ENCODE assay signal across 8 cellular contexts in genomic region chr16:3182608-3183444, GRCh38. TPM values are rescaled to one million over a fixed set of nuclear protein-coding genes. Genes with fewer than 3 reads are reported as not detected.
DNase-seq lines count a peak whose midpoint lies in the region; ATAC-seq and TF ChIP-seq lines count a peak whose summit lies in the region.

No MANE protein-coding gene starts in this region.

- in situ Hi-C loops in gastrocnemius medialis (cut with MboI; ENCODE audit: low sequenced_read_pairs in 4 of 4): no loop called here

- peaks cover 17% of the 10 kb centered on the region for H3K9me3 Mint-ChIP-seq in activated T-helper 1 cell treated with anti-CD3 and anti-CD28 coated beads, Interleukin-12 subunit alpha, Interleukin-12 subunit beta, Interleukin-2, Interleukin-4 antibody, amounts not matched to agents 30 ng/mL and 10 ng/mL and 1 ng/mL, durations not matched to agents 14 hours and 24 hours and 36 hours
- peaks cover 22% of the 10 kb centered on the region for H3K9me3 Mint-ChIP-seq in glutamatergic neuron (ENCODE audit: unreplicated experiment)

- H3K27me3 Mint-ChIP-seq in activated T-helper 1 cell treated with anti-CD3 and anti-CD28 coated beads, Interleukin-12 subunit alpha, Interleukin-12 subunit beta, Interleukin-2, Interleukin-4 antibody, amounts not matched to agents 30 ng/mL and 10 ng/mL and 1 ng/mL, durations not matched to agents 14 hours and 24 hours and 36 hours (ENCODE audit: insufficient read depth): peaks cover 68% of the 10 kb centered on the region
- H3K27me3 Mint-ChIP-seq in glutamatergic neuron (ENCODE audit: unreplicated experiment): peaks cover 41% of the 10 kb centered on the region

- H3K36me3 ChIP-seq in gastrocnemius medialis: no peaks in the 10 kb centered on the region
- H3K36me3 ChIP-seq in OCI-LY7 (ENCODE audit: insufficient read depth, low read length): no peaks in the 10 kb centered on the region

- peak overlapping the region in 3 of 4 donors; percentile 9 to 15 (median 13) for H3K4me3 ChIP-seq in gastrocnemius medialis
- no peak overlapping the region for H3K4me3 ChIP-seq in OCI-LY7 (ENCODE audit: low read depth, low read length, poor library complexity, severe bottlenecking)

- peaks cover 28% of the 10 kb centered on the region for H3K4me1 Mint-ChIP-seq in activated T-helper 1 cell treated with anti-CD3 and anti-CD28 coated beads, Interleukin-12 subunit alpha, Interleukin-12 subunit beta, Interleukin-2, Interleukin-4 antibody, amounts not matched to agents 30 ng/mL and 10 ng/mL and 1 ng/mL, durations not matched to agents 14 hours and 24 hours and 36 hours (ENCODE audit: low read depth)
- peaks cover 7% of the 10 kb centered on the region for H3K4me1 Mint-ChIP-seq in glutamatergic neuron (ENCODE audit: low read depth, unreplicated experiment)

- peaks cover 83 to 99% (median 89%) of the 10 kb centered on the region in 3 donors for H3K27me3 ChIP-seq in gastrocnemius medialis

- no peak overlapping the region for H3K27ac ChIP-seq in gastrocnemius medialis
- no peak overlapping the region for H3K27ac ChIP-seq in OCI-LY7 (ENCODE audit: low read depth, low read length, poor library complexity, severe bottlenecking)

- H4K20me1 ChIP-seq in OCI-LY7 (ENCODE audit: insufficient read depth, low read length): no peaks in the 10 kb centered on the region

- intact Hi-C loops in activated T-helper 1 cell treated with anti-CD3 and anti-CD28 coated beads, Interleukin-12 subunit alpha, Interleukin-12 subunit beta, Interleukin-2, Interleukin-4 antibody, amounts not matched to agents 30 ng/mL and 10 ng/mL and 1 ng/mL, durations not matched to agents 14 hours and 24 hours and 36 hours (cut with micrococcal nuclease): loop anchor here (1.0 to 10.0 kb wide), 4 partner anchors 9 to 222 kb away; partner anchors contain the start of genes ZNF174 and ZSCAN32
- intact Hi-C loops in gastrocnemius medialis (cut with DNase I; ENCODE audit: low total_unique reads) (loop anchor here (10.0 kb wide), 1 partner anchor 322 kb away; the partner anchor contains the start of gene CLUAP1), OCI-LY7 (cut with micrococcal nuclease; ENCODE audit: unreplicated experiment) (no loop called here)

- no peaks in the 10 kb centered on the region for H3K9me3 ChIP-seq in gastrocnemius medialis
- H3K9me3 ChIP-seq in OCI-LY7 (ENCODE audit: low read length): no peaks in the 10 kb centered on the region

- H3K4me2 ChIP-seq in OCI-LY7 (ENCODE audit: low read length): no peak overlapping the region

- DNase-seq in EH (ENCODE audit: low read depth) (peak; percentile 74), M059J (ENCODE audit: low read depth) (peak; percentile 79), glutamatergic neuron (peak; percentile 71), gastrocnemius medialis (no peak), OCI-LY7 (ENCODE audit: low spot score) (no peak), GDM1 (lab: John Stamatoyannopoulos, UW) (no peak)
- DNase-seq in activated T-helper 1 cell treated with anti-CD3 and anti-CD28 coated beads, Interleukin-12 subunit alpha, Interleukin-12 subunit beta, Interleukin-2, Interleukin-4 antibody, amounts not matched to agents 30 ng/mL and 10 ng/mL and 1 ng/mL, durations not matched to agents 14 hours and 24 hours and 36 hours (ENCODE audit: low spot score): no peak

- no peak for TF ChIP-seq POLR2A in gastrocnemius medialis (IDR thresholded peaks at IDR 0.05)

- no peak for ATAC-seq in gastrocnemius medialis
- no peak for ATAC-seq in GM21737 (IDR thresholded peaks at IDR 0.05; ENCODE audit: unreplicated experiment)

- BruUV-seq in OCI-LY7 (replicated peaks; lab: Mats Ljungman, UMichigan): no TSS peak

- peak overlapping the region; percentile 94 for H3K27ac Mint-ChIP-seq in activated T-helper 1 cell treated with anti-CD3 and anti-CD28 coated beads, Interleukin-12 subunit alpha, Interleukin-12 subunit beta, Interleukin-2, Interleukin-4 antibody, amounts not matched to agents 30 ng/mL and 10 ng/mL and 1 ng/mL, durations not matched to agents 14 hours and 24 hours and 36 hours
- H3K27ac Mint-ChIP-seq in glutamatergic neuron (ENCODE audit: unreplicated experiment): peak overlapping the region; percentile 67

- peak overlapping the region; percentile 83 for H3K4me3 Mint-ChIP-seq in activated T-helper 1 cell treated with anti-CD3 and anti-CD28 coated beads, Interleukin-12 subunit alpha, Interleukin-12 subunit beta, Interleukin-2, Interleukin-4 antibody, amounts not matched to agents 30 ng/mL and 10 ng/mL and 1 ng/mL, durations not matched to agents 14 hours and 24 hours and 36 hours
- peak overlapping the region; percentile 78 for H3K4me3 Mint-ChIP-seq in glutamatergic neuron (ENCODE audit: unreplicated experiment)

- H3K4me1 ChIP-seq in gastrocnemius medialis: peaks cover 0 to 3% of the 10 kb centered on the region in 2 donors
- H3K4me1 ChIP-seq in OCI-LY7 (ENCODE audit: insufficient read depth, low read length, poor library complexity, severe bottlenecking): no peaks in the 10 kb centered on the region

- no peak overlapping the region for H2AFZ ChIP-seq in OCI-LY7 (ENCODE audit: low read length)

- TF ChIP-seq CTCF in glutamatergic neuron (IDR thresholded peaks at IDR 0.05; ENCODE audit: partially characterized antibody, unreplicated experiment) (no peak), gastrocnemius medialis (IDR thresholded peaks at IDR 0.05 in 4 of 5, conservative IDR thresholded peaks at IDR 0.05 in 1 of 5) (peak in 2 of 5 experiments; percentile 11 to 37), OCI-LY7 (conservative IDR thresholded peaks at IDR 0.05; ENCODE audit: low read length) (no peak)

- no peaks in the 10 kb centered on the region for H3K79me2 ChIP-seq in OCI-LY7 (ENCODE audit: insufficient read depth, low read depth, low read length)

- no peaks in the 10 kb centered on the region for H3K9me2 ChIP-seq in OCI-LY7 (ENCODE audit: insufficient read depth, low read length)

- CTCF ChIA-PET in OCI-LY7 (lab: Charles Lee; ENCODE audit: unreplicated experiment): no interaction called here

- POLR2A ChIA-PET in OCI-LY7 (lab: Charles Lee): no interaction called here

- peaks cover 10% of the 10 kb centered on the region for H3K36me3 Mint-ChIP-seq in activated T-helper 1 cell treated with anti-CD3 and anti-CD28 coated beads, Interleukin-12 subunit alpha, Interleukin-12 subunit beta, Interleukin-2, Interleukin-4 antibody, amounts not matched to agents 30 ng/mL and 10 ng/mL and 1 ng/mL, durations not matched to agents 14 hours and 24 hours and 36 hours (ENCODE audit: low read depth)
- H3K36me3 Mint-ChIP-seq in glutamatergic neuron (ENCODE audit: unreplicated experiment): peaks cover 3% of the 10 kb centered on the region

RNA-seq across cellular contexts. Expression of gene OR1F1, which starts 5.2 kb away (rescaled TPM):
- 0.15 TPM in 1 of 2 replicates, not detected in the other for total RNA-seq in M059J (2014; rRNA removed; shearing (Covaris generic))
- not detected in 2 replicates for total RNA-seq in activated T-helper 1 cell treated with anti-CD3 and anti-CD28 coated beads, Interleukin-12 subunit alpha, Interleukin-12 subunit beta, Interleukin-2, Interleukin-4 antibody, amounts not matched to agents 30 ng/mL and 10 ng/mL and 1 ng/mL, durations not matched to agents 14 hours and 24 hours and 36 hours
- total RNA-seq in glutamatergic neuron (ENCODE audit: unreplicated experiment) (not detected), gastrocnemius medialis (not detected), OCI-LY7 (2022) (not detected in 2 replicates)
- total RNA-seq in OCI-LY7 (2014; rRNA removed; shearing (Covaris generic)): not detected in 2 replicates

RNA-seq across cellular contexts. Expression of gene ZNF213, which starts 48.0 kb away (rescaled TPM):
- 1.1 and 6.2 TPM in 2 replicates for total RNA-seq in M059J (2014; rRNA removed; shearing (Covaris generic))
- 9.6 and 12.4 TPM in 2 replicates for total RNA-seq in activated T-helper 1 cell treated with anti-CD3 and anti-CD28 coated beads, Interleukin-12 subunit alpha, Interleukin-12 subunit beta, Interleukin-2, Interleukin-4 antibody, amounts not matched to agents 30 ng/mL and 10 ng/mL and 1 ng/mL, durations not matched to agents 14 hours and 24 hours and 36 hours
- 18.7 TPM for total RNA-seq in glutamatergic neuron (ENCODE audit: unreplicated experiment)
- 10 to 100 TPM in 3 of 4 donors, 1 to 10 TPM in 1; 8.9 to 18.6 (median 14.5) TPM for total RNA-seq in gastrocnemius medialis
- 3.4 and 4.8 TPM in 2 replicates for total RNA-seq in OCI-LY7 (2014; rRNA removed; shearing (Covaris generic))
- 8.5 and 9.1 TPM in 2 replicates for total RNA-seq in OCI-LY7 (2022)

RNA-seq across cellular contexts. Expression of gene ZNF200, which starts 52.1 kb away (rescaled TPM):
- 10.0 and 17.4 TPM in 2 replicates for total RNA-seq in M059J (2014; rRNA removed; shearing (Covaris generic))
- 13.6 and 15.8 TPM in 2 replicates for total RNA-seq in activated T-helper 1 cell treated with anti-CD3 and anti-CD28 coated beads, Interleukin-12 subunit alpha, Interleukin-12 subunit beta, Interleukin-2, Interleukin-4 antibody, amounts not matched to agents 30 ng/mL and 10 ng/mL and 1 ng/mL, durations not matched to agents 14 hours and 24 hours and 36 hours
- total RNA-seq in glutamatergic neuron (ENCODE audit: unreplicated experiment): 12.2 TPM
- total RNA-seq in gastrocnemius medialis: 1 to 10 TPM in 3 of 4 donors, under 1 TPM in 1; 0.49 to 3.2 (median 2.2) TPM
- total RNA-seq in OCI-LY7 (2014; rRNA removed; shearing (Covaris generic)): 19.8 and 26.2 TPM in 2 replicates
- 13.9 TPM in 2 replicates for total RNA-seq in OCI-LY7 (2022)

Comparison
In these comparisons a context has a peak if more than half of its experiments do, and no peak if none do; other contexts are left out.
1. DNase-seq: peak in EH (single experiment), M059J (single experiment) and glutamatergic neuron (single experiment); none in activated T-helper 1 cell treated with anti-CD3 and anti-CD28 coated beads, Interleukin-12 subunit alpha, Interleukin-12 subunit beta, Interleukin-2, Interleukin-4 antibody, amounts not matched to agents 30 ng/mL and 10 ng/mL and 1 ng/mL, durations not matched to agents 14 hours and 24 hours and 36 hours (single experiment), gastrocnemius medialis (0 of 2), OCI-LY7 (single experiment) and GDM1 (single experiment).